Comparison of ENCODE assay signal across 13 cellular contexts in the genomic region with DNA sequence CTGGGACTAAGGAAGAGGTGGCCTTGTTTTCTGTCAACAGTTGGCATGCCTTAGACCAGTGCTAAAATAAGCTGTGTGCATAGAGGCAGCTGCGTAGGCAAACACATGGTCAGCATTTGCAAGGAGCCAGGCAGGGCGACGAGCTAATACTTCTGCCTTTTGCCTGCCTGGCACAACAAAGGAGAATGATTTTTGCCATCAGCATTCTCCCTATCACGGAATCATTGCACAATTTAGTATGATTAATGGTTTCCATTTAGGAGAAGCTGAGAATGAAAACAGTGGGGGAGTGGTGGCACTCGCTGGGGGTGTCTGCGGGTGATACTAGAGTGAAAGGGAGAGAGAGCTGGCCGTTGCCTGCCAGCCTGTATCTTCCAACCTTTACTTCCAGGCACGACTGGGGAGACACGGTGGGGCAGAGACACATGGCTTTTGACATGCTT.
A peak's percentile ranks its signal among the peaks of the same experiment; 100 is the strongest.
DNase-seq lines count a peak whose midpoint lies in the region; ATAC-seq and TF ChIP-seq lines count a peak whose summit lies in the region.
"Had no signal": no experiment of that assay in that cellular context is flagged by ENCODE, and none has a peak within 500 bp of the region (broad histone marks: within the 10 kb centered on the region; RNA-seq: fewer than 3 reads in every experiment).

No MANE protein-coding gene starts in this region.

- WGBS in SK-N-SH (ENCODE audit: low lambda C conversion rate): 13% methylated on average over 9 of the region's 9 CpGs

- H3K9ac ChIP-seq in SK-N-SH: no peak overlapping the region

- no peak for TF ChIP-seq RAD21 in SK-N-SH (IDR thresholded peaks at IDR 0.05; ENCODE audit: low read length)

- H3K27me3 ChIP-seq in SK-N-SH (ENCODE audit: insufficient read depth): no peaks in the 10 kb centered on the region
- no peaks in the 10 kb centered on the region for H3K27me3 ChIP-seq in right atrium auricular region

- no peak overlapping the region for H2AFZ ChIP-seq in SK-N-SH (ENCODE audit: low read depth)

- H3K9me3 ChIP-seq in SK-N-SH: no peaks in the 10 kb centered on the region
- H3K9me3 ChIP-seq in right atrium auricular region: no peaks in the 10 kb centered on the region

- POLR2A ChIA-PET in SK-N-SH (lab: Yijun Ruan, JAX): interaction anchor here (0.6 to 1.2 kb wide), 3 partner anchors 38 to 388 kb away, joined by 3 read pairs; no protein-coding TSS in a partner anchor

- CTCF ChIA-PET in SK-N-SH (lab: Yijun Ruan, JAX): interaction anchor here (0.8 to 4.8 kb wide), 10 partner anchors 9 to 892 kb away, joined by 3 to 40 read pairs (median 5); no protein-coding TSS in a partner anchor

- H3K79me2 ChIP-seq in SK-N-SH (ENCODE audit: insufficient read depth): no peaks in the 10 kb centered on the region

- no peak overlapping the region for H3K4me2 ChIP-seq in SK-N-SH

- no peak for ATAC-seq in GM18520 (IDR thresholded peaks at IDR 0.05; ENCODE audit: unreplicated experiment)
- ATAC-seq: natural killer cell treated with Interleukin-12 subunit alpha and Interleukin-12 subunit beta and Interleukin-15 and Interleukin-18, amount 100 ng/mL, for 72 hours had no signal

- no peaks in the 10 kb centered on the region for H3K36me3 ChIP-seq in SK-N-SH (replicated peaks in 1 of 2; ENCODE audit: control insufficient read depth in 1 of 2, insufficient read depth in 2 of 2, low read length in 1 of 2)
- H3K36me3 ChIP-seq in right atrium auricular region: no peaks in the 10 kb centered on the region

- TF ChIP-seq CTCF in SK-N-SH (IDR thresholded peaks at IDR 0.05) (no peak), right atrium auricular region (IDR thresholded peaks at IDR 0.05) (no peak)

- in situ Hi-C loops in KBM-7 (cut with MboI; ENCODE audit: low pct_unique_long_range_greater_than_20kb, low sequenced_read_pairs): no loop called here

- no peak overlapping the region for H3K4me3 ChIP-seq in SK-N-SH (ENCODE audit: low read depth in 2 of 2, low read length in 1 of 2)
- no peak overlapping the region for H3K4me3 ChIP-seq in right atrium auricular region

- no peaks in the 10 kb centered on the region for H4K20me1 ChIP-seq in SK-N-SH (ENCODE audit: insufficient read depth)

- DNase-seq in NCI-H510A treated with DMSO at 0.1 percent for 48 hours (lab: John Stamatoyannopoulos, UW) (peak; percentile 28), NCI-H510A (lab: John Stamatoyannopoulos, UW) (no peak), SK-N-SH (peak; percentile 68), right atrium auricular region (ENCODE audit: low spot score) (no peak), superior temporal gyrus (ENCODE audit: extremely low spot score) (peak; percentile 47), KBM-7 (no peak), dedifferentiated amniotic fluid mesenchymal stem cell (ENCODE audit: extremely low spot score) (no peak)
- DNase-seq: AML-193; NCI-H748 treated with DMSO at 0.1 percent for 48 hours; stimulated activated naive CD4-positive, alpha-beta T cell had no signal

- H3K4me1 ChIP-seq in SK-N-SH (ENCODE audit: control insufficient read depth in 1 of 2, insufficient read depth in 2 of 2, low read depth in 1 of 2, low read length in 1 of 2): peaks cover 0 to 38% of the 10 kb centered on the region in 2 experiments; a peak in 2 of 4 replicates
- H3K4me1 ChIP-seq in right atrium auricular region: no peaks in the 10 kb centered on the region

- TF ChIP-seq EP300 in SK-N-SH (IDR thresholded peaks at IDR 0.05; ENCODE audit: borderline replicate concordance in 1 of 2, low read depth in 1 of 2, low read length in 1 of 2): peak in 1 of 2 experiments; percentile 68; a peak in 1 of 4 replicates

- H3K27ac ChIP-seq in SK-N-SH (ENCODE audit: low read depth in 2 of 2, low read length in 1 of 2) (peak overlapping the region in 1 of 2 experiments; percentile 87; a peak in 2 of 4 replicates), right atrium auricular region (peak overlapping the region; percentile 58 to 61)
- H3K27ac ChIP-seq: epithelial cell of prostate had no signal

- H3F3A ChIP-seq in SK-N-SH (replicated peaks; ENCODE audit: insufficient read depth): no peaks in the 10 kb centered on the region

- no peaks in the 10 kb centered on the region for H3K9me2 ChIP-seq in SK-N-SH

TF ChIP-seq in SK-N-SH, 30 proteins besides CTCF, POLR2A, EP300 and RAD21:
- no peak for TF ChIP-seq TEAD4 (IDR thresholded peaks at IDR 0.05; ENCODE audit: borderline replicate concordance, insufficient read depth)
- TF ChIP-seq, protein P1, sequence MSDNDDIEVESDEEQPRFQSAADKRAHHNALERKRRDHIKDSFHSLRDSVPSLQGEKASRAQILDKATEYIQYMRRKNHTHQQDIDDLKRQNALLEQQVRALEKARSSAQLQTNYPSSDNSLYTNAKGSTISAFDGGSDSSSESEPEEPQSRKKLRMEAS (IDR thresholded peaks at IDR 0.05; ENCODE audit: low read depth): no peak
- peak; percentile 87 for TF ChIP-seq GATA2 (CRISPR knock-in tag; IDR thresholded peaks at IDR 0.05)
- peak; percentile 94 for TF ChIP-seq FOXJ3 (CRISPR knock-in tag; IDR thresholded peaks at IDR 0.05)
- TF ChIP-seq EZH2phosphoT487 (IDR thresholded peaks at IDR 0.05; ENCODE audit: borderline replicate concordance, low read depth): no peak
- peak; percentile 36 for TF ChIP-seq CHD2 (IDR thresholded peaks at IDR 0.05; ENCODE audit: low read length, partially characterized antibody)
- peak; percentile 90 for TF ChIP-seq MXI1 (IDR thresholded peaks at IDR 0.05; ENCODE audit: low read depth, low read length)
- TF ChIP-seq RCOR1 (IDR thresholded peaks at IDR 0.05; ENCODE audit: low read length): peak; percentile 79; the same call in 1 of the 2 replicates
- TF ChIP-seq ELF1 (IDR thresholded peaks at IDR 0.05): no peak

Comparison
In these comparisons a context has a peak if more than half of its experiments do, and no peak if none do; other contexts are left out.
1. DNase-seq: peak in NCI-H510A treated with DMSO at 0.1 percent for 48 hours (single experiment), SK-N-SH (single experiment) and superior temporal gyrus (single experiment); none in NCI-H510A (single experiment), right atrium auricular region (single experiment), KBM-7 (single experiment) and dedifferentiated amniotic fluid mesenchymal stem cell (single experiment).